In genomic region chr9:121262450-121262849, GRCh38 we compare ENCODE assay signal across 21 cellular contexts. TPM values are rescaled to one million over a fixed set of nuclear protein-coding genes. Genes with fewer than 3 reads are reported as not detected.
DNase-seq lines count a peak whose midpoint lies in the region; ATAC-seq, FAIRE-seq and TF ChIP-seq lines count a peak whose summit lies in the region.
"Had no signal": no experiment of that assay in that cellular context is flagged by ENCODE, and none has a peak within 500 bp of the region (broad histone marks: within the 10 kb centered on the region; RNA-seq: fewer than 3 reads in every experiment).

No MANE protein-coding gene starts in this region.

- H3K27ac ChIP-seq in ectodermal cell (ENCODE audit: insufficient read depth, low read depth, low read length, poor library complexity, severe bottlenecking), result peak overlapping the region; percentile 6
- peak overlapping the region; percentile 92 for H3K27ac ChIP-seq in rectal smooth muscle tissue (ENCODE audit: low read depth, low read length)
- H3K27ac ChIP-seq: KMS-11, PC-9 had no signal

- H3K36me3 Mint-ChIP-seq in HFFc6 (ENCODE audit: low read depth), result 0 out of 2 replicates have a peak, but pooled peaks cover 4% of the 10 kb centered on the region

- no peaks in the 10 kb centered on the region for H3K9me3 Mint-ChIP-seq in HFFc6
- H3K9me3 Mint-ChIP-seq: CD4-positive, CD25-positive, alpha-beta regulatory T cell had no signal

- peaks cover 4% of the 10 kb centered on the region; the same call in 1 of the 2 replicates for H3K27me3 Mint-ChIP-seq in HFFc6 (ENCODE audit: insufficient read depth)

- H3K9me3 ChIP-seq in ectodermal cell (ENCODE audit: control insufficient read depth, low read length), result no peaks in the 10 kb centered on the region
- H3K9me3 ChIP-seq: SJCRH30 had no signal

- TF ChIP-seq CTCF in HFFc6 (IDR thresholded peaks at IDR 0.05), result no peak

- H3K4me3 ChIP-seq in ectodermal cell (ENCODE audit: insufficient read depth, low read depth, low read length) (no peak overlapping the region), rectal smooth muscle tissue (ENCODE audit: low read length) (no peak overlapping the region)
- H3K4me3 ChIP-seq: GM12878, PC-9, SJCRH30 had no signal

- no peaks in the 10 kb centered on the region for H3K36me3 ChIP-seq in ectodermal cell (ENCODE audit: control insufficient read depth, insufficient read depth, low read length)
- no peaks in the 10 kb centered on the region for H3K36me3 ChIP-seq in rectal smooth muscle tissue (ENCODE audit: control insufficient read depth, insufficient read depth, low read length)
- H3K36me3 ChIP-seq: BE2C, SJCRH30 had no signal

- no peak overlapping the region for H3K9ac ChIP-seq in rectal smooth muscle tissue (ENCODE audit: low read length)
- H3K9ac ChIP-seq: KMS-11 had no signal

- peak overlapping the region; percentile 42 for H3K27ac Mint-ChIP-seq in HFFc6
- H3K27ac Mint-ChIP-seq: CD4-positive, CD25-positive, alpha-beta regulatory T cell had no signal

- H3K4me1 Mint-ChIP-seq in HFFc6 (ENCODE audit: low read depth), result peaks cover 73% of the 10 kb centered on the region

- ATAC-seq in HG02571 (IDR thresholded peaks at IDR 0.05; ENCODE audit: unreplicated experiment), result no peak
- ATAC-seq: GM12878 had no signal

- H3K4me3 Mint-ChIP-seq in HFFc6, result no peak overlapping the region; the same call in 1 of the 2 replicates
- H3K4me3 Mint-ChIP-seq: CD4-positive, CD25-positive, alpha-beta regulatory T cell had no signal

- H3K27me3 ChIP-seq in ectodermal cell (ENCODE audit: control insufficient read depth, insufficient read depth, low read length, poor library complexity, severe bottlenecking) (peaks cover 16% of the 10 kb centered on the region), rectal smooth muscle tissue (ENCODE audit: control insufficient read depth, insufficient read depth, low read length) (no peaks in the 10 kb centered on the region)
- H3K27me3 ChIP-seq: BE2C, SJCRH30 had no signal

- FAIRE-seq in H54 (lab: Jason Lieb, UNC), result no peak
- FAIRE-seq: GM12878, GM19239 had no signal

- TF ChIP-seq POLR2A in H54 (IDR thresholded peaks at IDR 0.05; ENCODE audit: low read depth, low read length), result no peak

- H3K4me1 ChIP-seq in ectodermal cell (ENCODE audit: control insufficient read depth, insufficient read depth, low read length), result peaks cover 46% of the 10 kb centered on the region
- H3K4me1 ChIP-seq in rectal smooth muscle tissue (ENCODE audit: control insufficient read depth, insufficient read depth, low read length), result peaks cover 41% of the 10 kb centered on the region
- H3K4me1 ChIP-seq: BE2C had no signal

- DNase-seq in HFFc6 (peak; percentile 49), superior temporal gyrus (ENCODE audit: extremely low spot score) (peak; percentile 16), OCI-M1 (lab: John Stamatoyannopoulos, UW) (no peak), H54 (ENCODE audit: insufficient read length, low spot score) (no peak)
- DNase-seq: BE2C; CD4-positive, CD25-positive, alpha-beta regulatory T cell; DMS153; EL; GOT3; NCI-H1417; NCI-H1930; NCI-H345; NCI-H524 treated with DMSO at 0.1 percent for 48 hours; SJCRH30 had no signal

RNA-seq across cellular contexts. Expression of gene GSN, which starts 5.5 kb away (rescaled TPM):
- 100 to 1,000 TPM; 288 to 394 (median 318) TPM for total RNA-seq in HFFc6 (2021; fragmentation: NEBNext Ultra II Directional; extraction: Animal tissue kit (Norgen Biotek cat#: 25700))
- 84.5 TPM for polyA plus RNA-seq in ectodermal cell (2013, experiment 1 of 4)
- 93.5 TPM for polyA plus RNA-seq in ectodermal cell (2013, experiment 2 of 4)
- polyA plus RNA-seq in ectodermal cell (2013, experiment 3 of 4), result 70.9 TPM
- polyA plus RNA-seq in ectodermal cell (2013, experiment 4 of 4), result 76.8 TPM

Comparison
In these comparisons a context has a peak if more than half of its experiments do, and no peak if none do; other contexts are left out.
1. DNase-seq: peak in HFFc6 (single experiment) and superior temporal gyrus (single experiment); none in OCI-M1 (single experiment) and H54 (single experiment).